In the genomic region with DNA sequence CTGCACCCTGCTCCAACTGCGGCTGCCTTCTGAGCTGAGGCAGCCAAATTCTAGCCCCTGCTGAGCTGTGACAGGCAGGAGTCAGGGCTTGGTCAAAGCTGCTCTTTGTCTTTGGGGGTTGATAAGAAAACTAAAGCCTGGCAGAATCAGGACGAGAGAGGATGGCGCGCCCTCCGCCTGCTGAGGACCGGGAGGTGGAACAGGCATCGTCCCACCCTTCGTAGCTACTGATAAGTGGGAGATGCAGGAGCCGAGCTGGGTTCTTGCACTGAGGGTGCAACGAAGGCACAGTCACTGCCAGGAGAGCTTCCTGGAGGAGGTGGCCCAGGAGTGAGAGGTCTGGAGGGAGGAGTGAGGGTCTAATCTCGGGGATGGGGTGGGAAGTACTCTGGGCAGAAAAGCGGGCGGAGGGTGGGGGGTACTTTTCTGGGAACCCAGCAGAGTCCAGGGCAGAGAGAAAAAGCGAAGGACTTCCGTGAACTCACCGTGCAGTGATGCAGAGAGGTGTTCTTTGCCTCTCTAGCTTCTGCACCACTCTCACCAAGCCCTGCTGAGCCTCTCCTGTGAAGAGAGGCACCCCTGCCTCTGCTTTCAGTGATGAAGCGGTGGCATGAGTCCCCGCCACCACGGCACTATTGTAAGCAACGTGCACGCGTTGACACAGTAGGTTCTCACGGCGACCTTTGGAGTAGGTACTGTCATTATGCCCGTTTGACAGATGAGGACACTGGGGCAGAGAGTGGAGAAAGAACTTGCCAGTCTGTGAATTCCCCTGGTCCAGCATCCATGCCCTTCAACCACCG, we compare ENCODE assay signal across 18 cellular contexts.
"Had no signal": no experiment of that assay in that cellular context is flagged by ENCODE, and none has a peak within 500 bp of the region (broad histone marks: within the 10 kb centered on the region; RNA-seq: fewer than 3 reads in every experiment).

No MANE protein-coding gene starts in this region.

- H3K36me3 Mint-ChIP-seq: activated naive CD8-positive, alpha-beta T cell treated with anti-CD3 and anti-CD28 coated beads for 36 hours; naive B cell had no signal

- H3K27ac Mint-ChIP-seq: activated naive CD8-positive, alpha-beta T cell treated with anti-CD3 and anti-CD28 coated beads for 36 hours; stimulated activated naive CD8-positive, alpha-beta T cell treated with anti-CD3 and anti-CD28 coated beads, Interleukin-15, amount 100 ng/mL, for 72 hours had no signal

- H3K36me3 ChIP-seq: ovary, prostate gland, suprapubic skin, transverse colon had no signal

- H3K4me3 ChIP-seq: lung, ovary, prostate gland, skin epidermis, suprapubic skin, transverse colon had no signal

- ATAC-seq: activated T-cell treated with anti-CD3 and anti-CD28 coated beads, Interleukin-2, amount 50 U/mL, for 4 hours; left lobe of liver; right cardiac atrium; stimulated activated naive CD8-positive, alpha-beta T cell treated with anti-CD3 and anti-CD28 coated beads, Interleukin-15, amount 100 ng/mL, for 72 hours had no signal

- DNase-seq: activated CD8-positive, alpha-beta memory T cell treated with anti-CD3 and anti-CD28 coated beads for 24 hours; activated CD8-positive, alpha-beta memory T cell treated with anti-CD3 and anti-CD28 coated beads, Interleukin-2, amount 50 U/mL, for 4 hours; activated naive CD4-positive, alpha-beta T cell treated with Interleukin-2 at 50 U/mL for 16 hours; activated naive CD8-positive, alpha-beta T cell treated with anti-CD3 and anti-CD28 coated beads for 36 hours; activated T-cell treated with anti-CD3 and anti-CD28 coated beads, Interleukin-2, amount 50 U/mL, for 4 hours; cortex of kidney; naive B cell; ovary; stimulated activated CD4-positive, alpha-beta T cell treated with anti-CD3 and anti-CD28 coated beads, Interleukin-1b, Interleukin-23, amount 100 ng/mL, for 48 hours; stimulated activated naive CD8-positive, alpha-beta T cell treated with anti-CD3 and anti-CD28 coated beads, Interleukin-15, amount 100 ng/mL, for 72 hours; T-helper 1 cell; transverse colon had no signal

- H3K9me3 Mint-ChIP-seq: activated naive CD8-positive, alpha-beta T cell treated with anti-CD3 and anti-CD28 coated beads for 36 hours; activated T-cell treated with anti-CD3 and anti-CD28 coated beads, Interleukin-2, amount 50 U/mL, for 4 hours; stimulated activated naive CD8-positive, alpha-beta T cell treated with anti-CD3 and anti-CD28 coated beads, Interleukin-15, amount 100 ng/mL, for 72 hours had no signal

- H3K4me1 ChIP-seq: prostate gland had no signal

- H3K27me3 ChIP-seq: ovary, transverse colon had no signal

- H3K9me3 ChIP-seq: ovary, prostate gland, suprapubic skin, transverse colon had no signal

- H3K4me1 Mint-ChIP-seq: activated naive CD8-positive, alpha-beta T cell treated with anti-CD3 and anti-CD28 coated beads for 36 hours; stimulated activated naive CD8-positive, alpha-beta T cell treated with anti-CD3 and anti-CD28 coated beads, Interleukin-15, amount 100 ng/mL, for 72 hours had no signal

- H3K4me3 Mint-ChIP-seq: activated naive CD8-positive, alpha-beta T cell treated with anti-CD3 and anti-CD28 coated beads for 36 hours; activated T-cell treated with anti-CD3 and anti-CD28 coated beads, Interleukin-2, amount 50 U/mL, for 4 hours; stimulated activated naive CD8-positive, alpha-beta T cell treated with anti-CD3 and anti-CD28 coated beads, Interleukin-15, amount 100 ng/mL, for 72 hours had no signal

- H3K27ac ChIP-seq: ovary, prostate gland, skin epidermis, suprapubic skin, transverse colon had no signal
